ENCODE assay signal across 24 cellular contexts in the genomic region with DNA sequence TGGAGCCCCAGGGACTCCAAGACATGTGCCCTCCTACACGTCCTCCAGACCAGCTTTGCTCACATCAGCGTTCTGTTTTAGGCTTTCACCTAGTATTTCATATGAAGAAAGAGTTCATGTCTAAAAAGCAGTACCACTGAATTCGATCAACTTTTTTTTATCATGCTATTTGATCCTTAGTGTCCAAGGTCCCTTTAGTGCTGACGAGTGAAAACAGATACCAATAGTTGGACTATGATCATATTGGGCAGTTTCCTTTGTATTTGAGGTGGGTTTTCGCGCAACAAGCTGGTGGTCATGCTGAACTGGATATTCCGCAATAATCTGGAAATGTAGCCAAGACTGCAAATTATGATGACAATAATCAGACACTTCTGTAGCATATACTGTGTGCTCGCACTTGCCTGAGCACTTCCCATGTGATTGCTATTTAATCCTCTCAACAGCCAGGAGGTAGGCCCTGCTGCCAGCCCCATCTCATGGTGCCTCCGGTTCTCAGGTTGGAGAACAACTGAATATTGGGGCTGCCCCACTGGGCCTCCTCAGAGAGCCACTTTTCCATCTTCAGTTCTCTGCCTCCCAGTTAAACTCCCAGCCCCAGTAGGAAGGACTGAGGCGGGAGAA.
"Had no signal": no experiment of that assay in that cellular context is flagged by ENCODE, and none has a peak within 500 bp of the region (broad histone marks: within the 10 kb centered on the region; RNA-seq: fewer than 3 reads in every experiment).

No MANE protein-coding gene starts in this region.

- H3K9me3 ChIP-seq: ascending aorta, MG63, SJCRH30, SK-N-SH had no signal

- DNase-seq: activated B cell treated with CpG ODN at 0.5 μM for 24 hours; activated CD4-positive, alpha-beta T cell treated with anti-CD3 and anti-CD28 coated beads for 1 hour; activated CD4-positive, alpha-beta T cell treated with anti-CD3 and anti-CD28 coated beads, Interleukin-2, amount 10 ng/mL, durations not matched to agents 24 days and 14 days; activated CD4-positive, alpha-beta T cell treated with anti-CD3 and anti-CD28 coated beads, Interleukin-2, amount 50 U/mL, for 48 hours; activated CD8-positive, alpha-beta memory T cell treated with anti-CD3 and anti-CD28 coated beads, Interleukin-2, amount 10 ng/mL, durations not matched to agents 7 days and 5 days; activated effector memory CD4-positive, alpha-beta T cell treated with Interleukin-2 at 50 U/mL for 16 hours; activated naive CD4-positive, alpha-beta T cell treated with Interleukin-2 at 50 U/mL for 16 hours; activated naive CD8-positive, alpha-beta T cell treated with anti-CD3 and anti-CD28 coated beads, Interleukin-2, amount 50 U/mL, for 24 hours; activated T-cell treated with anti-CD3 and anti-CD28 coated beads, Interleukin-2, amount 50 U/mL, for 24 hours; amniotic stem cell; MG63; MV-4-11; NCI-H1092 treated with DMSO at 0.1 percent for 48 hours; NCI-H1417 treated with DMSO at 0.1 percent for 48 hours; NCI-H1694; NCI-H2029; NCI-H345; NCI-H510A; NCI-H526 treated with DMSO at 0.1 percent for 48 hours; NCI-H82; SJCRH30; SK-N-SH had no signal

- H3K27me3 ChIP-seq: ascending aorta, MG63, SJCRH30 had no signal

- H3K4me3 ChIP-seq: ascending aorta, MG63, SJCRH30 had no signal

- H3K4me2 ChIP-seq: SK-N-SH had no signal

- ATAC-seq: activated CD8-positive, alpha-beta memory T cell treated with anti-CD3 and anti-CD28 coated beads, Interleukin-2, amount 10 ng/mL, durations not matched to agents 7 days and 5 days; activated naive CD4-positive, alpha-beta T cell treated with anti-CD3 and anti-CD28 coated beads, Interleukin-2, amount 50 U/mL, for 72 hours; activated naive CD8-positive, alpha-beta T cell treated with anti-CD3 and anti-CD28 coated beads, Interleukin-2, amount 50 U/mL, for 24 hours had no signal

- H3K36me3 ChIP-seq: ascending aorta, MG63, SJCRH30 had no signal

- H3K27ac ChIP-seq: ascending aorta, SJCRH30 had no signal

- H3K9ac ChIP-seq: SK-N-SH had no signal
